8 cellular contexts compared by ENCODE assay signal in the genomic region with DNA sequence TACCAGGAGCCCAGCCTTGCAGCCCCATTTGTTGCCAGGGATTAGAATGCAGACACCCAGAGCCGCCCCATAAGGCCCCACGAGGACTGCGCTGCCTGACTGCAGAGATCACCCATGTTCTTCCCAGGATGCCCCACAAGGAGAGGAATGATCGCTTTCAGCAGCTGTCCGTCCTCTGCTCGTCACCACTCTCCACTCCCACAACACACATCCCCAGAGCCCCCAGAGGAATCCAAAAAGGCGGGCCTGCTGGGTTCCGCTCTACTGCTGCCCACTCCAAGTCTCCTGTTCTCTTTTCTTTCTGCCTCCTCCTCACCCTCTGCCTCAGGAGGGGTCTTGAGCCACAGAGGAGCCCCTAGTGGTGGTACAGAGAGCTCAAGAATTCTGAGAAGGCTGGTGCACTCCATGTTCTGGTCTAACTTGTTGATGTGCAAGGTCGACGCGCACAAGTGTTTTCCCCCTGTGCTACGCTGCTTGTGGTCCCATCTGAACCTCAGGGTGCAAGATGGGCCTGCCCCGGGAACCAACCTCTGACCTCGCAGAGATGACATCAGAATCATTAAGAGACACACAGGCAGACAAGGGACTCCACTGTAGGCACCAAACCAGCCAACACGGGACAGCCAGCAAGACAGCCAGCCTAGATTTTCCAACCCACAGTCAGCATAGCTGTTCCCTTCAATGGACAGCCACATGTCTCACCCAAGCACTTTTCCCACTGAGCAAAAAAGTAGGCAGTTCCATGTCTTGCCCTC. TPM values are rescaled to one million over a fixed set of nuclear protein-coding genes. Genes with fewer than 3 reads are reported as not detected.
A peak's percentile ranks its signal among the peaks of the same experiment; 100 is the strongest.
DNase-seq lines count a peak whose midpoint lies in the region; ATAC-seq and TF ChIP-seq lines count a peak whose summit lies in the region.

No MANE protein-coding gene starts in this region.

- intact Hi-C loops in dendritic cell treated with granulocyte-macrophage colony-stimulating factor and Interleukin-4, amounts not matched to agents 40 ng/mL and 50 ng/mL, for 4 days (cut with micrococcal nuclease) = loop anchor here (2.0 kb wide), 1 partner anchor 17 kb away; no protein-coding TSS in a partner anchor

- ATAC-seq in HG03439 (IDR thresholded peaks at IDR 0.05; ENCODE audit: unreplicated experiment) (no peak), HG02973 (IDR thresholded peaks at IDR 0.05; ENCODE audit: unreplicated experiment) (no peak)

- H3K27me3 Mint-ChIP-seq in dendritic cell treated with granulocyte-macrophage colony-stimulating factor and Interleukin-4, amounts not matched to agents 40 ng/mL and 50 ng/mL, for 4 days = no peaks in the 10 kb centered on the region

- peak overlapping the region; percentile 30; the same call in 1 of the 2 replicates for H3K4me3 ChIP-seq in AG10803 (ENCODE audit: low read length)

- peaks cover 5% of the 10 kb centered on the region for H3K36me3 Mint-ChIP-seq in dendritic cell treated with granulocyte-macrophage colony-stimulating factor and Interleukin-4, amounts not matched to agents 40 ng/mL and 50 ng/mL, for 4 days (ENCODE audit: low read depth)

- TF ChIP-seq CTCF in AG10803 (conservative IDR thresholded peaks at IDR 0.05; ENCODE audit: low read length) = peak; percentile 44; the same call in 1 of the 2 replicates

- no peak overlapping the region for H3K4me3 Mint-ChIP-seq in dendritic cell treated with granulocyte-macrophage colony-stimulating factor and Interleukin-4, amounts not matched to agents 40 ng/mL and 50 ng/mL, for 4 days

- peaks cover 96% of the 10 kb centered on the region for H3K4me1 Mint-ChIP-seq in dendritic cell treated with granulocyte-macrophage colony-stimulating factor and Interleukin-4, amounts not matched to agents 40 ng/mL and 50 ng/mL, for 4 days (ENCODE audit: low read depth)

- H3K27ac Mint-ChIP-seq in dendritic cell treated with granulocyte-macrophage colony-stimulating factor and Interleukin-4, amounts not matched to agents 40 ng/mL and 50 ng/mL, for 4 days = peak overlapping the region; percentile 84

- DNase-seq in AG10803 (ENCODE audit: low read depth) (no peak), NAMALWA (ENCODE audit: low spot score) (peak; percentile 45), myocyte (ENCODE audit: low read depth) (peak; percentile 92), H4 (ENCODE audit: low spot score) (no peak)
- no peak for DNase-seq in stimulated activated naive CD4-positive, alpha-beta T cell (lab: John Stamatoyannopoulos, UW)

- no peaks in the 10 kb centered on the region for H3K9me3 Mint-ChIP-seq in dendritic cell treated with granulocyte-macrophage colony-stimulating factor and Interleukin-4, amounts not matched to agents 40 ng/mL and 50 ng/mL, for 4 days

RNA-seq across cellular contexts. Expression of a gene that starts 30.0 kb away (rescaled TPM):
- 98.8 and 128 TPM in 2 replicates for total RNA-seq in myocyte
- 226 TPM for polyA plus RNA-seq in myocyte (2012)
- total RNA-seq in H4 (2014; rRNA removed; shearing (Covaris generic)) = 18.7 and 31.3 TPM in 2 replicates

RNA-seq across cellular contexts. Expression of a gene that starts 34.6 kb away (rescaled TPM):
- total RNA-seq in myocyte = 2,822 and 3,245 TPM in 2 replicates
- 2,280 TPM for polyA plus RNA-seq in myocyte (2012)
- 6,442 and 6,835 TPM in 2 replicates for total RNA-seq in H4 (2014; rRNA removed; shearing (Covaris generic))

RNA-seq across cellular contexts. Expression of a gene that starts 41.0 kb away (rescaled TPM):
- 59.2 and 61.9 TPM in 2 replicates for total RNA-seq in myocyte
- 54.0 TPM for polyA plus RNA-seq in myocyte (2012)
- 33.7 and 59.7 TPM in 2 replicates for total RNA-seq in H4 (2014; rRNA removed; shearing (Covaris generic))

RNA-seq across cellular contexts. Expression of a gene that starts 56.2 kb away (rescaled TPM):
- total RNA-seq in myocyte = not detected in 2 replicates
- 45.7 TPM for polyA plus RNA-seq in myocyte (2012)
- under 0.01 TPM in 1 of 2 replicates, not detected in the other for total RNA-seq in H4 (2014; rRNA removed; shearing (Covaris generic))

RNA-seq across cellular contexts. Expression of a gene that starts 57.5 kb away (rescaled TPM):
- not detected in 2 replicates for total RNA-seq in myocyte
- not detected for polyA plus RNA-seq in myocyte (2012)
- total RNA-seq in H4 (2014; rRNA removed; shearing (Covaris generic)) = under 0.01 TPM in 2 replicates

Comparison
In these comparisons a context has a peak if more than half of its experiments do, and no peak if none do; other contexts are left out.
1. DNase-seq: peak in NAMALWA (single experiment) and myocyte (single experiment); none in AG10803 (single experiment), H4 (single experiment) and stimulated activated naive CD4-positive, alpha-beta T cell (0 of 6).